In genomic region chr1:24989082-24989481, GRCh38 we compare ENCODE assay signal across 29 cellular contexts. TPM values are rescaled to one million over a fixed set of nuclear protein-coding genes. Genes with fewer than 3 reads are reported as not detected.
DNase-seq lines count a peak whose midpoint lies in the region; ATAC-seq, FAIRE-seq and TF ChIP-seq lines count a peak whose summit lies in the region.
"Had no signal": no experiment of that assay in that cellular context is flagged by ENCODE, and none has a peak within 500 bp of the region (broad histone marks: within the 10 kb centered on the region; RNA-seq: fewer than 3 reads in every experiment).

No MANE protein-coding gene starts in this region.

- POLR2A ChIA-PET in activated CD8-positive, alpha-beta T cell treated with anti-CD3 and anti-CD28 coated beads for 36 hours (lab: Charles Lee): interaction anchor here (1.5 to 13.9 kb wide), 5 partner anchors 15 to 44 kb away, joined by 5 to 157 read pairs (median 8); no protein-coding TSS in a partner anchor
- POLR2A ChIA-PET in H1 (lab: Charles Lee; ENCODE audit: partially characterized antibody): no interaction called here

- WGBS in H1 (ENCODE audit: extremely low coverage in 1 of 2, insufficient coverage in 1 of 2, insufficient read length in 1 of 2, insufficient replicate concordance in 2 of 2, low coverage in 1 of 2, low lambda C conversion rate in 2 of 2, missing lambda C conversion rate in 1 of 2), 2 experiments: 87% methylated on average over 1 of the region's 2 CpGs; no CpG with 5 or more reads in 1 of the 2 experiments

- no peak overlapping the region for H3K14ac ChIP-seq in H1 (ENCODE audit: insufficient read length)

- H3K27me3 Mint-ChIP-seq in activated naive CD4-positive, alpha-beta T cell treated with anti-CD3 and anti-CD28 coated beads for 36 hours (ENCODE audit: low read depth): no peaks in the 10 kb centered on the region
- H3K27me3 Mint-ChIP-seq in activated CD8-positive, alpha-beta T cell treated with anti-CD3 and anti-CD28 coated beads for 36 hours: no peaks in the 10 kb centered on the region
- no peaks in the 10 kb centered on the region for H3K27me3 Mint-ChIP-seq in stimulated activated memory B cell treated with anti-CD40 and anti-IgM and Interleukin-4, amounts not matched to agents 10 μg/mL and 1 μg/mL and 100 μg/mL, for 72 hours
- H3K27me3 Mint-ChIP-seq in mesothelial cell of epicardium (ENCODE audit: low read depth): peaks cover 38% of the 10 kb centered on the region

- no peak overlapping the region for H2BK120ac ChIP-seq in H1 (replicated peaks; ENCODE audit: low read depth, low read length)

- in situ Hi-C loops in GM13977 (cut with MboI; ENCODE audit: low pct_unique_long_range_greater_than_20kb, low sequenced_read_pairs, unreplicated experiment): no loop called here

- H3K9me3 Mint-ChIP-seq in activated naive CD4-positive, alpha-beta T cell treated with anti-CD3 and anti-CD28 coated beads, Interleukin-2, amount 50 U/mL, for 72 hours: peaks cover 4 to 6% of the 10 kb centered on the region in 2 donors
- peaks cover 3% of the 10 kb centered on the region for H3K9me3 Mint-ChIP-seq in activated naive CD4-positive, alpha-beta T cell treated with anti-CD3 and anti-CD28 coated beads for 36 hours
- H3K9me3 Mint-ChIP-seq in activated CD8-positive, alpha-beta T cell treated with anti-CD3 and anti-CD28 coated beads for 36 hours: peaks cover 3% of the 10 kb centered on the region
- peaks cover 3% of the 10 kb centered on the region for H3K9me3 Mint-ChIP-seq in stimulated activated memory B cell treated with anti-CD40 and anti-IgM and Interleukin-4, amounts not matched to agents 10 μg/mL and 1 μg/mL and 100 μg/mL, for 72 hours
- H3K9me3 Mint-ChIP-seq in mesothelial cell of epicardium: no peaks in the 10 kb centered on the region

- H3K18ac ChIP-seq in H1 (ENCODE audit: extremely low read depth, low read length): no peak overlapping the region

- ATAC-seq in activated naive CD4-positive, alpha-beta T cell treated with anti-CD3 and anti-CD28 coated beads, Interleukin-2, amount 50 U/mL, for 72 hours: no peak
- ATAC-seq in activated CD8-positive, alpha-beta T cell treated with anti-CD3 and anti-CD28 coated beads for 36 hours: no peak
- no peak for ATAC-seq in stimulated activated memory B cell treated with anti-CD40 and anti-IgM and Interleukin-4, amounts not matched to agents 10 μg/mL and 1 μg/mL and 100 μg/mL, for 72 hours
- ATAC-seq: left lung, right lobe of liver had no signal

- H4K91ac ChIP-seq in H1 (replicated peaks; ENCODE audit: insufficient read length, low read length): no peak overlapping the region

- no peak for TF ChIP-seq RAD21 in H1 (IDR thresholded peaks at IDR 0.05 in 1 of 2, conservative IDR thresholded peaks at IDR 0.05 in 1 of 2; ENCODE audit: low read depth in 2 of 2, low read length in 2 of 2)

- no peaks in the 10 kb centered on the region for H3K23me2 ChIP-seq in H1 (ENCODE audit: low read depth, low read length)

- H3K4me3 ChIP-seq in H1 (ENCODE audit: extremely low read depth in 1 of 4, insufficient read depth in 2 of 4, low read depth in 3 of 4, low read length in 4 of 4) (no peak overlapping the region), kidney (ENCODE audit: low read length in 2 of 2) (no peak overlapping the region)
- H3K4me3 ChIP-seq: BLaER1, breast epithelium, left lung, right lobe of liver, SJCRH30, thoracic aorta had no signal

- no peak overlapping the region for H3K56ac ChIP-seq in H1 (replicated peaks; ENCODE audit: insufficient read length, low read depth, low read length)

- no peak overlapping the region for H2BK12ac ChIP-seq in H1 (ENCODE audit: low read depth, low read length)

- TF ChIP-seq EP300 in H1 (IDR thresholded peaks at IDR 0.05; ENCODE audit: borderline replicate concordance in 1 of 2, low read depth in 2 of 2, low read length in 2 of 2): no peak

- no peaks in the 10 kb centered on the region for H3K79me2 ChIP-seq in H1 (ENCODE audit: control insufficient read depth in 1 of 2, insufficient read depth in 2 of 2, low read length in 2 of 2)

- no peak overlapping the region for H4K5ac ChIP-seq in H1 (ENCODE audit: insufficient read length, low read depth, low read length)

- no peak overlapping the region for H4K8ac ChIP-seq in H1 (ENCODE audit: extremely low read depth, insufficient read depth, low read length)

- H3K27ac Mint-ChIP-seq in activated naive CD4-positive, alpha-beta T cell treated with anti-CD3 and anti-CD28 coated beads, Interleukin-2, amount 50 U/mL, for 72 hours: peak overlapping the region; percentile 10 to 93
- no peak overlapping the region for H3K27ac Mint-ChIP-seq in activated naive CD4-positive, alpha-beta T cell treated with anti-CD3 and anti-CD28 coated beads for 36 hours
- H3K27ac Mint-ChIP-seq in activated CD8-positive, alpha-beta T cell treated with anti-CD3 and anti-CD28 coated beads for 36 hours: peak overlapping the region; percentile 82
- H3K27ac Mint-ChIP-seq in stimulated activated memory B cell treated with anti-CD40 and anti-IgM and Interleukin-4, amounts not matched to agents 10 μg/mL and 1 μg/mL and 100 μg/mL, for 72 hours: peak overlapping the region; percentile 88
- H3K27ac Mint-ChIP-seq in mesothelial cell of epicardium: no peak overlapping the region
- H3K27ac Mint-ChIP-seq: nephron progenitor cell had no signal

- no peaks in the 10 kb centered on the region for H3K79me1 ChIP-seq in H1 (ENCODE audit: low read depth, low read length)

- no peak overlapping the region for H2BK15ac ChIP-seq in H1 (ENCODE audit: low read length)

- no peak for TF ChIP-seq CTCF in activated CD8-positive, alpha-beta T cell treated with anti-CD3 and anti-CD28 coated beads for 36 hours (IDR thresholded peaks at IDR 0.05)
- TF ChIP-seq CTCF in H1 (IDR thresholded peaks at IDR 0.05; ENCODE audit: control extremely low read depth in 1 of 3, insufficient read depth in 1 of 3, low read depth in 1 of 3, low read length in 3 of 3) (no peak), kidney (IDR thresholded peaks at IDR 0.05; ENCODE audit: borderline replicate concordance, extremely low read depth, insufficient read depth) (no peak), GM13977 (IDR thresholded peaks at IDR 0.05; ENCODE audit: extremely low read depth, insufficient read depth, missing control alignments) (no peak), mesothelial cell of epicardium (IDR thresholded peaks at IDR 0.05; ENCODE audit: unreplicated experiment) (no peak)

- H2BK5ac ChIP-seq in H1 (ENCODE audit: low read depth, low read length): no peak overlapping the region

- H3K27ac ChIP-seq in H1 (ENCODE audit: low read depth, low read length) (no peak overlapping the region), kidney (ENCODE audit: low read depth in 2 of 2, low read length in 2 of 2) (no peak overlapping the region)
- H3K27ac ChIP-seq: BLaER1, breast epithelium, epithelial cell of prostate, left lung, right lobe of liver, SJCRH30, thoracic aorta had no signal

- H3K4me1 ChIP-seq in H1 (replicated peaks in 1 of 4; ENCODE audit: control insufficient read depth in 3 of 4, insufficient read depth in 4 of 4, low read length in 3 of 4) (0 out of 7 replicates have a peak, but pooled peaks cover 0 to 2% (median 0%) of the 10 kb centered on the region in 4 experiments), kidney (ENCODE audit: control insufficient read depth in 1 of 2, insufficient read depth in 1 of 2, low read depth in 1 of 2, low read length in 2 of 2) (no peaks in the 10 kb centered on the region)
- H3K4me1 ChIP-seq: breast epithelium, left lung, right lobe of liver, SJCRH30 had no signal

- FAIRE-seq in H1 (lab: Jason Lieb, UNC) (no peak), kidney (lab: Jason Lieb, UNC) (no peak)
- FAIRE-seq: HepG2, urothelium cell line had no signal

- CTCF ChIA-PET in activated naive CD4-positive, alpha-beta T cell treated with anti-CD3 and anti-CD28 coated beads for 36 hours (lab: Charles Lee): interaction anchor here (1.5 kb wide), 1 partner anchor 34 kb away, joined by 5 read pairs; no protein-coding TSS in a partner anchor
- CTCF ChIA-PET in activated CD8-positive, alpha-beta T cell treated with anti-CD3 and anti-CD28 coated beads for 36 hours (lab: Charles Lee): interaction anchor here (1.1 to 3.9 kb wide), 3 partner anchors 34 to 48 kb away, joined by 3 to 28 read pairs (median 22); no protein-coding TSS in a partner anchor
- CTCF ChIA-PET in H1 (lab: Charles Lee; ENCODE audit: partially characterized antibody): interaction anchor here (1.1 to 2.6 kb wide), 3 partner anchors 15 to 141 kb away, joined by 3 to 7 read pairs (median 3); no protein-coding TSS in a partner anchor

- H2BK20ac ChIP-seq in H1 (ENCODE audit: low read length): no peak overlapping the region

- no peak overlapping the region for H2AK5ac ChIP-seq in H1 (ENCODE audit: low read depth, low read length)

- peaks cover 7 to 9% of the 10 kb centered on the region in 2 donors for H3K36me3 Mint-ChIP-seq in activated naive CD4-positive, alpha-beta T cell treated with anti-CD3 and anti-CD28 coated beads, Interleukin-2, amount 50 U/mL, for 72 hours
- H3K36me3 Mint-ChIP-seq in activated naive CD4-positive, alpha-beta T cell treated with anti-CD3 and anti-CD28 coated beads for 36 hours (ENCODE audit: low read depth): peaks cover 3% of the 10 kb centered on the region
- H3K36me3 Mint-ChIP-seq in activated CD8-positive, alpha-beta T cell treated with anti-CD3 and anti-CD28 coated beads for 36 hours (ENCODE audit: low read depth): peaks cover 29% of the 10 kb centered on the region
- peaks cover 5% of the 10 kb centered on the region for H3K36me3 Mint-ChIP-seq in stimulated activated memory B cell treated with anti-CD40 and anti-IgM and Interleukin-4, amounts not matched to agents 10 μg/mL and 1 μg/mL and 100 μg/mL, for 72 hours
- H3K36me3 Mint-ChIP-seq in mesothelial cell of epicardium: no peaks in the 10 kb centered on the region

- no peak overlapping the region for H2AFZ ChIP-seq in H1 (ENCODE audit: low read length)

- H4K20me1 ChIP-seq in H1 (replicated peaks in 1 of 2; ENCODE audit: control insufficient read depth in 1 of 2, insufficient read depth in 2 of 2, low read length in 2 of 2): no peaks in the 10 kb centered on the region
- H4K20me1 ChIP-seq: BLaER1 had no signal

- intact Hi-C loops in activated naive CD4-positive, alpha-beta T cell treated with anti-CD3 and anti-CD28 coated beads for 36 hours (cut with micrococcal nuclease): loop anchor here (2.0 kb wide), 1 partner anchor 34 kb away; no protein-coding TSS in a partner anchor
- intact Hi-C loops in activated CD8-positive, alpha-beta T cell treated with anti-CD3 and anti-CD28 coated beads for 36 hours (cut with micrococcal nuclease): no loop called here
- intact Hi-C loops in kidney (cut with DNase I): no loop called here

- no peaks in the 10 kb centered on the region for H3K27me3 ChIP-seq in H1 (replicated peaks in 1 of 4; ENCODE audit: control insufficient read depth in 3 of 4, extremely low read depth in 1 of 4, insufficient read depth in 3 of 4, low read length in 3 of 4)
- H3K27me3 ChIP-seq: BLaER1, breast epithelium, right lobe of liver, SJCRH30 had no signal

- no peak overlapping the region for H3K4ac ChIP-seq in H1 (replicated peaks; ENCODE audit: insufficient read length, low read depth, low read length)

- peaks cover 95% of the 10 kb centered on the region for H3K4me1 Mint-ChIP-seq in activated naive CD4-positive, alpha-beta T cell treated with anti-CD3 and anti-CD28 coated beads for 36 hours (ENCODE audit: low read depth)
- peaks cover 95% of the 10 kb centered on the region for H3K4me1 Mint-ChIP-seq in activated CD8-positive, alpha-beta T cell treated with anti-CD3 and anti-CD28 coated beads for 36 hours (ENCODE audit: low read depth)
- peaks cover 50% of the 10 kb centered on the region for H3K4me1 Mint-ChIP-seq in stimulated activated memory B cell treated with anti-CD40 and anti-IgM and Interleukin-4, amounts not matched to agents 10 μg/mL and 1 μg/mL and 100 μg/mL, for 72 hours
- no peaks in the 10 kb centered on the region for H3K4me1 Mint-ChIP-seq in mesothelial cell of epicardium

- no peak overlapping the region for H3K4me2 ChIP-seq in H1 (ENCODE audit: insufficient read depth in 1 of 2, low read depth in 2 of 2, low read length in 2 of 2)
- H3K4me2 ChIP-seq: BLaER1 had no signal

- TF ChIP-seq POLR2A in H1 (IDR thresholded peaks at IDR 0.05; ENCODE audit: control extremely low read depth in 1 of 2, low read depth in 2 of 2, low read length in 2 of 2): no peak

- H3K36me3 ChIP-seq in H1 (ENCODE audit: control insufficient read depth in 2 of 4, insufficient read depth in 4 of 4, low read length in 3 of 4) (no peaks in the 10 kb centered on the region), kidney (ENCODE audit: control insufficient read depth in 1 of 2, insufficient read depth in 2 of 2, low read length in 2 of 2) (no peaks in the 10 kb centered on the region)
- H3K36me3 ChIP-seq: BLaER1, breast epithelium, left lung, right lobe of liver, SJCRH30, thoracic aorta had no signal

- H3K4me3 Mint-ChIP-seq in activated naive CD4-positive, alpha-beta T cell treated with anti-CD3 and anti-CD28 coated beads for 36 hours: no peak overlapping the region
- no peak overlapping the region for H3K4me3 Mint-ChIP-seq in activated CD8-positive, alpha-beta T cell treated with anti-CD3 and anti-CD28 coated beads for 36 hours
- no peak overlapping the region for H3K4me3 Mint-ChIP-seq in stimulated activated memory B cell treated with anti-CD40 and anti-IgM and Interleukin-4, amounts not matched to agents 10 μg/mL and 1 μg/mL and 100 μg/mL, for 72 hours
- no peak overlapping the region for H3K4me3 Mint-ChIP-seq in mesothelial cell of epicardium
- H3K4me3 Mint-ChIP-seq: nephron progenitor cell had no signal

- no peak for DNase-seq in activated naive CD4-positive, alpha-beta T cell treated with anti-CD3 and anti-CD28 coated beads, Interleukin-2, amount 50 U/mL, for 72 hours (ENCODE audit: low spot score in 2 of 2)
- DNase-seq in activated naive CD4-positive, alpha-beta T cell treated with anti-CD3 and anti-CD28 coated beads for 36 hours: no peak
- DNase-seq in activated CD8-positive, alpha-beta T cell treated with anti-CD3 and anti-CD28 coated beads for 36 hours: no peak
- DNase-seq in H1 (ENCODE audit: low read depth in 1 of 2, low spot score in 2 of 2): no peak
- no peak for DNase-seq in kidney
- DNase-seq in GM13977 (ENCODE audit: low spot score): no peak
- no peak for DNase-seq in mesothelial cell of epicardium (ENCODE audit: low spot score in 2 of 2, unreplicated experiment in 2 of 2)
- DNase-seq: activated CD4-positive, alpha-beta T cell treated with anti-CD3 and anti-CD28 coated beads for 48 hours; activated effector memory CD4-positive, alpha-beta T cell treated with Interleukin-2 at 50 U/mL for 16 hours; amygdala; effector CD4-positive, alpha-beta T cell; Kasumi-1; left lung; midbrain; MV-4-11; NCI-H1436 treated with DMSO at 0.1 percent for 48 hours; NCI-H446; nephron progenitor cell; SJCRH30; stimulated activated CD4-positive, alpha-beta T cell treated with anti-CD3 and anti-CD28 coated beads, Interleukin-4, amount 100 ng/mL, for 1 hour; T-helper 1 cell had no signal

- H3K23ac ChIP-seq in H1 (ENCODE audit: insufficient read length): no peak overlapping the region

- H3K9ac ChIP-seq in H1 (replicated peaks in 1 of 4; ENCODE audit: extremely low read depth in 1 of 4, low read depth in 3 of 4, low read length in 3 of 4) (no peak overlapping the region), kidney (ENCODE audit: low read length in 2 of 2) (no peak overlapping the region)
- H3K9ac ChIP-seq: BLaER1 had no signal

- H3K9me3 ChIP-seq in H1 (ENCODE audit: insufficient read depth in 2 of 2, low read depth in 1 of 2, low read length in 1 of 2): no peaks in the 10 kb centered on the region
- H3K9me3 ChIP-seq in kidney (ENCODE audit: control insufficient read depth in 1 of 2, low read length in 2 of 2): no peaks in the 10 kb centered on the region
- H3K9me3 ChIP-seq: BLaER1, left lung, right lobe of liver, thoracic aorta had no signal

RNA-seq across cellular contexts. Expression of gene RUNX3, which starts 59.0 kb away (rescaled TPM):
- 100 to 1,000 TPM; 119 to 136 TPM for total RNA-seq in activated naive CD4-positive, alpha-beta T cell treated with anti-CD3 and anti-CD28 coated beads, Interleukin-2, amount 50 U/mL, for 72 hours
- total RNA-seq in activated naive CD4-positive, alpha-beta T cell treated with anti-CD3 and anti-CD28 coated beads for 36 hours: 10 to 100 TPM; 72.3 to 83.8 TPM
- 100 to 1,000 TPM; 180 to 183 TPM for total RNA-seq in activated CD8-positive, alpha-beta T cell treated with anti-CD3 and anti-CD28 coated beads for 36 hours
- total RNA-seq in H1 (2021; fragmentation: NEBNext Ultra II Directional; extraction: Animal tissue kit (Norgen Biotek cat#: 25700)): 0.48 and 0.82 TPM in 2 replicates
- polyA plus RNA-seq in H1 (2011; rRNA removed) (0.49 and 0.62 TPM in 2 replicates), kidney (ENCODE audit: insufficient read depth, low read depth, low replicate concordance) (0.47 TPM)
- polyA plus RNA-seq in H1 (2011; cell fraction: cytosol; rRNA removed): 0.44 TPM
- 0.70 TPM for polyA plus RNA-seq in H1 (2011; cell fraction: nucleus; rRNA removed)
- polyA plus RNA-seq in H1 (2012, experiment 1 of 2): 0.33 to 1.3 TPM (median 0.64 TPM) in 4 replicates
- 0.55 TPM for polyA plus RNA-seq in H1 (2012, experiment 2 of 2)
- 0.61 TPM for polyA plus RNA-seq in H1 (2013, experiment 1 of 2)
- 0.52 TPM for polyA plus RNA-seq in H1 (2013, experiment 2 of 2)
- 0.13 TPM in 1 of 2 replicates, not detected in the other for polyA minus RNA-seq in H1 (2011; rRNA and poly(A)+ RNA removed)
- 1.5 TPM for polyA minus RNA-seq in H1 (2011; cell fraction: cytosol; rRNA and poly(A)+ RNA removed)
- polyA minus RNA-seq in H1 (2011; cell fraction: nucleus; rRNA and poly(A)+ RNA removed): 0.30 TPM
- total RNA-seq in kidney (7.9 TPM), mesothelial cell of epicardium (0.07 to 0.13 TPM (median 0.07 TPM) in 3 replicates)

Comparison
In these comparisons a context has a peak if more than half of its experiments do, and no peak if none do; other contexts are left out.
1. H3K27ac Mint-ChIP-seq: peak in activated naive CD4-positive, alpha-beta T cell treated with anti-CD3 and anti-CD28 coated beads, Interleukin-2, amount 50 U/mL, for 72 hours (2 of 2), activated CD8-positive, alpha-beta T cell treated with anti-CD3 and anti-CD28 coated beads for 36 hours (single experiment) and stimulated activated memory B cell treated with anti-CD40 and anti-IgM and Interleukin-4, amounts not matched to agents 10 μg/mL and 1 μg/mL and 100 μg/mL, for 72 hours (single experiment); none in activated naive CD4-positive, alpha-beta T cell treated with anti-CD3 and anti-CD28 coated beads for 36 hours (single experiment) and mesothelial cell of epicardium (single experiment).